Comparison of ENCODE assay signal across 1 cellular context in the genomic region with DNA sequence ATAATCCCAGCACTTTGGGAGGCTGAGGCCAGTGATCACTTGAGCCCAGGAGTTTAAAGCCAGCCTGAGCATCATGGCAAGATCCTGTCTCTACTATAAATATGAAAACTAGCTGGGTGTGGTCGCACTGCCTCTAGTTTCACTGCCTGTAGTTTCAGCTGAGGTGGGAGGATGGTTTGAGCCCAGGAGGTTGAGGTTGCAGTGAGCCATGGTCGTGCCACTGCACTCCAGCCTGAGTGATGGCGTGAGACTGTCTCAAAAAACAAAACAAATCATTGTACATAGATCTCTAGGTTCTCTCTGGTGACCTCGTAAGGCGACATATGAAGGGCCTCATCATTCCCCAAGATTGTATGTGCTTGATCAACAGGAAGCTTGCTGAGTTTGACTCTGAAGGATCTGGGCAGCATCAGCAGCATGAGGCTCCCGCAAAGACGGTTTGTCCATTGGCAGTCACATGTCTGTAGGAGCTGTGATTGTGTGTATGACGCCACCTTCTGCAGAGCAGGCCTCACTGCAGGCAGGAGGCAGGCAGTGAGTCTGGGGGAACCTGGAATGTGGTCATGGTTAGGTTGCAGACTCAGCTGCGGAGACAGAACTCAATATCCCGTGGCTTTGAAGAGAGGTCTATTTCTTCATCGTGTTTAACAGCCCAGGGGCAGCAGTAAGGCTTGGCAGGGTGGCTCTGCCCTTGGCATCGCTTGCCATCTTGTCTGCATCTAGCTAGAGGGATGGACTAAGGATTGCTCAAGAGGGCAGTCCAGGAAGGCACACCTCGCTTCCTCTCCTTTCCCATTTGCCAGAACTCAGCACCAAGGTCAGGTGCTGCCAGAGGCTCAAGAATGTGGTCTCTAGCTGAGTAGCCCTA.
A peak's percentile ranks its signal among the peaks of the same experiment; 100 is the strongest.
TF ChIP-seq lines count a peak whose summit lies in the region.

No MANE protein-coding gene starts in this region.

TF ChIP-seq in GM23338, 12 proteins besides CTCF, POLR2A, EP300 and RAD21 (continued from another document):
- TF ChIP-seq, protein P1, sequence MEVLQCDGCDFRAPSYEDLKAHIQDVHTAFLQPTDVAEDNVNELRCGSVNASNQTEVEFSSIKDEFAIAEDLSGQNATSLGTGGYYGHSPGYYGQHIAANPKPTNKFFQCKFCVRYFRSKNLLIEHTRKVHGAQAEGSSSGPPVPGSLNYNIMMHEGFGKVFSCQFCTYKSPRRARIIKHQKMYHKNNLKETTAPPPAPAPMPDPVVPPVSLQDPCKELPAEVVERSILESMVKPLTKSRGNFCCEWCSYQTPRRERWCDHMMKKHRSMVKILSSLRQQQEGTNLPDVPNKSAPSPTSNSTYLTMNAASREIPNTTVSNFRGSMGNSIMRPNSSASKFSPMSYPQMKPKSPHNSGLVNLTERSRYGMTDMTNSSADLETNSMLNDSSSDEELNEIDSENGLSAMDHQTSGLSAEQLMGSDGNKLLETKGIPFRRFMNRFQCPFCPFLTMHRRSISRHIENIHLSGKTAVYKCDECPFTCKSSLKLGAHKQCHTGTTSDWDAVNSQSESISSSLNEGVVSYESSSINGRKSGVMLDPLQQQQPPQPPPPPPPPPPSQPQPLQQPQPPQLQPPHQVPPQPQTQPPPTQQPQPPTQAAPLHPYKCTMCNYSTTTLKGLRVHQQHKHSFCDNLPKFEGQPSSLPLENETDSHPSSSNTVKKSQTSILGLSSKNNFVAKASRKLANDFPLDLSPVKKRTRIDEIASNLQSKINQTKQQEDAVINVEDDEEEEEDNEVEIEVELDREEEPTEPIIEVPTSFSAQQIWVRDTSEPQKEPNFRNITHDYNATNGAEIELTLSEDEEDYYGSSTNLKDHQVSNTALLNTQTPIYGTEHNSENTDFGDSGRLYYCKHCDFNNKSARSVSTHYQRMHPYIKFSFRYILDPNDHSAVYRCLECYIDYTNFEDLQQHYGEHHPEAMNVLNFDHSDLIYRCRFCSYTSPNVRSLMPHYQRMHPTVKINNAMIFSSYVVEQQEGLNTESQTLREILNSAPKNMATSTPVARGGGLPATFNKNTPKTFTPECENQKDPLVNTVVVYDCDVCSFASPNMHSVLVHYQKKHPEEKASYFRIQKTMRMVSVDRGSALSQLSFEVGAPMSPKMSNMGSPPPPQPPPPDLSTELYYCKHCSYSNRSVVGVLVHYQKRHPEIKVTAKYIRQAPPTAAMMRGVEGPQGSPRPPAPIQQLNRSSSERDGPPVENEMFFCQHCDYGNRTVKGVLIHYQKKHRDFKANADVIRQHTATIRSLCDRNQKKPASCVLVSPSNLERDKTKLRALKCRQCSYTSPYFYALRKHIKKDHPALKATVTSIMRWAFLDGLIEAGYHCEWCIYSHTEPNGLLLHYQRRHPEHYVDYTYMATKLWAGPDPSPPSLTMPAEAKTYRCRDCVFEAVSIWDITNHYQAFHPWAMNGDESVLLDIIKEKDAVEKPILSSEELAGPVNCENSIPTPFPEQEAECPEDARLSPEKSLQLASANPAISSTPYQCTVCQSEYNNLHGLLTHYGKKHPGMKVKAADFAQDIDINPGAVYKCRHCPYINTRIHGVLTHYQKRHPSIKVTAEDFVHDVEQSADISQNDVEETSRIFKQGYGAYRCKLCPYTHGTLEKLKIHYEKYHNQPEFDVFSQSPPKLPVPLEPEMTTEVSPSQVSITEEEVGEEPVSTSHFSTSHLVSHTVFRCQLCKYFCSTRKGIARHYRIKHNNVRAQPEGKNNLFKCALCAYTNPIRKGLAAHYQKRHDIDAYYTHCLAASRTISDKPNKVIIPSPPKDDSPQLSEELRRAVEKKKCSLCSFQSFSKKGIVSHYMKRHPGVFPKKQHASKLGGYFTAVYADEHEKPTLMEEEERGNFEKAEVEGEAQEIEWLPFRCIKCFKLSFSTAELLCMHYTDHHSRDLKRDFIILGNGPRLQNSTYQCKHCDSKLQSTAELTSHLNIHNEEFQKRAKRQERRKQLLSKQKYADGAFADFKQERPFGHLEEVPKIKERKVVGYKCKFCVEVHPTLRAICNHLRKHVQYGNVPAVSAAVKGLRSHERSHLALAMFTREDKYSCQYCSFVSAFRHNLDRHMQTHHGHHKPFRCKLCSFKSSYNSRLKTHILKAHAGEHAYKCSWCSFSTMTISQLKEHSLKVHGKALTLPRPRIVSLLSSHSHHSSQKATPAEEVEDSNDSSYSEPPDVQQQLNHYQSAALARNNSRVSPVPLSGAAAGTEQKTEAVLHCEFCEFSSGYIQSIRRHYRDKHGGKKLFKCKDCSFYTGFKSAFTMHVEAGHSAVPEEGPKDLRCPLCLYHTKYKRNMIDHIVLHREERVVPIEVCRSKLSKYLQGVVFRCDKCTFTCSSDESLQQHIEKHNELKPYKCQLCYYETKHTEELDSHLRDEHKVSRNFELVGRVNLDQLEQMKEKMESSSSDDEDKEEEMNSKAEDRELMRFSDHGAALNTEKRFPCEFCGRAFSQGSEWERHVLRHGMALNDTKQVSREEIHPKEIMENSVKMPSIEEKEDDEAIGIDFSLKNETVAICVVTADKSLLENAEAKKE (CRISPR knock-in tag; IDR thresholded peaks at IDR 0.05), result peak; percentile 61; the same call in 1 of the 2 replicates
